1 cellular context compared by ENCODE assay signal in genomic region chr16:84874004-84874435, GRCh38.
TF ChIP-seq lines count a peak whose summit lies in the region.

No MANE protein-coding gene starts in this region.

TF ChIP-seq in GM12878, 131 proteins besides CTCF, POLR2A, EP300 and RAD21 (continued from another document):
- TF ChIP-seq SMARCA5 (IDR thresholded peaks at IDR 0.05), result 0 out of 2 replicates have a peak, but pooled peaks have one; percentile 34
